8 cellular contexts compared by ENCODE assay signal in the genomic region with DNA sequence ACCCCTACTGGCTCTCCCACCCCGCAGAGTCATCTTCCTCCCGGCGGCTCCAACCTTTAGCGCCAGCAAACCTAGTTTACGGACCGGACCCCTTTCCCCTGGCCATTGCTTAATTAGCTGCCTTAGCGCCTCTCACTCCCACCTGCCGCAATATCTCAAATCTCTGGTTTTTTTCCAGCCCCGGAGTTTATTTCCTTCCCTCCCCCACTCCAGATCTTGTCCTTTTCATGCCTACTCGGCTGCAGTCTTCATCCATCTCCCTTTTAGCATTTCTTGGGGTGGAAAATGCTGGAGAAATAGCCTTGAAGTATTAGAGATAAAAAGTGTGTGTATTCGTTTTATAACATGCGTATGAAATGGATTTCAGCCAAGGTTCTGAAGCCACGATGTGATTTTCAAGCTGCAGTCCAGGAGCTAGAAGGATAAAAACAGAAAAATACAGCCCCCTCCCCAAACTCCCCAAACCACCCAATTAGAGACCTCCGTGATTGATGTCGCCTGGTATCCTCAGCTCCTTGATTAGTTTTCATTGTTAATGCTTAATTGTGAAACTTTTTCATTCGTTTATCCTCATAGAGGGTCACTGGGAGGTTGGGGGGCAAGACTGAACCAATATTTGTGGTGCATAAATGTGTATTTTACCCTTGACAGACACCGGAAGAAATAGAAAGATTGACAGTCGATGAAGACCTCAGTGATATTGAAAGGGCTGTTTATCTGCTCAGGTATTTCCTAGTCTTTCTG. TPM values are rescaled to one million over a fixed set of nuclear protein-coding genes. Genes with fewer than 3 reads are reported as not detected.
DNase-seq lines count a peak whose midpoint lies in the region; ATAC-seq and TF ChIP-seq lines count a peak whose summit lies in the region.

No MANE protein-coding gene starts in this region.

- 22 to 23% methylated on average over 17 of the region's 18 CpGs for WGBS in thyroid gland, 2 donors

- no peaks in the 10 kb centered on the region for H4K20me1 ChIP-seq in Karpas-422 (ENCODE audit: insufficient read depth, low read depth, low read length)

- peaks cover 28% of the 10 kb centered on the region for H3K4me1 Mint-ChIP-seq in activated T-cell treated with anti-CD3 and anti-CD28 coated beads, Interleukin-2, amount 50 U/mL, for 4 hours (ENCODE audit: low read depth)
- H3K4me1 Mint-ChIP-seq in activated naive CD8-positive, alpha-beta T cell (ENCODE audit: low read depth) = peaks cover 25% of the 10 kb centered on the region

- H3K4me3 Mint-ChIP-seq in activated T-cell treated with anti-CD3 and anti-CD28 coated beads, Interleukin-2, amount 50 U/mL, for 4 hours = peak overlapping the region; percentile 75
- H3K4me3 Mint-ChIP-seq in activated naive CD8-positive, alpha-beta T cell = peak overlapping the region; percentile 83

- H3K27me3 ChIP-seq in kidney epithelial cell (ENCODE audit: control insufficient read depth, insufficient read depth, low read length) (peaks cover 16% of the 10 kb centered on the region), thyroid gland (no peaks in the 10 kb centered on the region), Karpas-422 (ENCODE audit: low read length) (no peaks in the 10 kb centered on the region)

- H3K79me2 ChIP-seq in Karpas-422 (ENCODE audit: low read length) = no peaks in the 10 kb centered on the region

- H3K27ac ChIP-seq in thyroid gland (no peak overlapping the region), Karpas-422 (ENCODE audit: low read length) (no peak overlapping the region)

- H3K27ac Mint-ChIP-seq in activated naive CD8-positive, alpha-beta T cell = peak overlapping the region; percentile 30

- H3K4me3 ChIP-seq in kidney epithelial cell (ENCODE audit: low read depth, low read length) (peak overlapping the region; percentile 49), thyroid gland (replicated peaks in 1 of 3) (peak overlapping the region in 2 of 3 donors; percentile 45 to 53), Karpas-422 (ENCODE audit: low read length) (no peak overlapping the region)

- H3K4me1 ChIP-seq in thyroid gland = peaks cover 12 to 13% of the 10 kb centered on the region in 2 donors
- H3K4me1 ChIP-seq in Karpas-422 (ENCODE audit: low read length) = peaks cover 11% of the 10 kb centered on the region

- intact Hi-C loops in thyroid gland (cut with DNase I) = loop anchor here (5.0 kb wide), 1 partner anchor 48 kb away; the partner anchor contains the start of gene IFI27L2

- H3K9me3 Mint-ChIP-seq in activated T-cell treated with anti-CD3 and anti-CD28 coated beads, Interleukin-2, amount 50 U/mL, for 4 hours = no peaks in the 10 kb centered on the region
- H3K9me3 Mint-ChIP-seq in activated naive CD8-positive, alpha-beta T cell (ENCODE audit: low read depth) = no peaks in the 10 kb centered on the region

- no peak for DNase-seq in activated T-cell treated with anti-CD3 and anti-CD28 coated beads, Interleukin-2, amount 50 U/mL, for 4 hours
- no peak for DNase-seq in activated T-cell treated with anti-CD3 and anti-CD28 coated beads, Interleukin-2, amount 50 U/mL, for 1 hour
- DNase-seq in kidney epithelial cell (ENCODE audit: low read depth) (no peak), thyroid gland (no peak), AG20443 (ENCODE audit: low spot score) (no peak), Karpas-422 (no peak)
- no peak for DNase-seq in activated CD4-positive, CD25-positive, alpha-beta regulatory T cell treated with anti-CD3 and anti-CD28 coated beads, Interleukin-2, amount 50 U/mL, for 72 hours

- no peak for TF ChIP-seq POLR2A in thyroid gland (IDR thresholded peaks at IDR 0.05)

- H3K9me3 ChIP-seq in thyroid gland (no peaks in the 10 kb centered on the region), Karpas-422 (ENCODE audit: low read length) (no peaks in the 10 kb centered on the region)

- H3K9ac ChIP-seq in Karpas-422 (ENCODE audit: low read length) = no peak overlapping the region

- peaks cover 13% of the 10 kb centered on the region for H3K27me3 Mint-ChIP-seq in activated T-cell treated with anti-CD3 and anti-CD28 coated beads, Interleukin-2, amount 50 U/mL, for 4 hours (ENCODE audit: low read depth)
- H3K27me3 Mint-ChIP-seq in activated naive CD8-positive, alpha-beta T cell = no peaks in the 10 kb centered on the region

- no peaks in the 10 kb centered on the region for H3K36me3 Mint-ChIP-seq in activated T-cell treated with anti-CD3 and anti-CD28 coated beads, Interleukin-2, amount 50 U/mL, for 4 hours (ENCODE audit: insufficient read depth)
- no peaks in the 10 kb centered on the region for H3K36me3 Mint-ChIP-seq in activated naive CD8-positive, alpha-beta T cell

- H3K9me2 ChIP-seq in Karpas-422 (replicated peaks; ENCODE audit: insufficient read depth, low read length) = no peaks in the 10 kb centered on the region

- H2AFZ ChIP-seq in Karpas-422 (ENCODE audit: low read length) = no peak overlapping the region

- H3K36me3 ChIP-seq in kidney epithelial cell (ENCODE audit: control insufficient read depth, insufficient read depth, low read length) = no peaks in the 10 kb centered on the region
- no peaks in the 10 kb centered on the region for H3K36me3 ChIP-seq in thyroid gland
- no peaks in the 10 kb centered on the region for H3K36me3 ChIP-seq in Karpas-422 (ENCODE audit: insufficient read depth, low read length)

- TF ChIP-seq CTCF in kidney epithelial cell (IDR thresholded peaks at IDR 0.05; ENCODE audit: insufficient read depth, low read length, poor library complexity, severe bottlenecking) (no peak), thyroid gland (IDR thresholded peaks at IDR 0.05) (no peak)

- H3K4me2 ChIP-seq in Karpas-422 (ENCODE audit: low read depth, low read length, poor library complexity, severe bottlenecking) = no peak overlapping the region

- ATAC-seq in activated T-cell treated with anti-CD3 and anti-CD28 coated beads, Interleukin-2, amount 50 U/mL, for 4 hours = no peak

RNA-seq across cellular contexts. Expression of gene PPP4R4, which starts 1.5 kb away (rescaled TPM):
- 1 to 10 TPM; 2.0 to 4.2 (median 2.8) TPM for total RNA-seq in activated T-cell treated with anti-CD3 and anti-CD28 coated beads, Interleukin-2, amount 50 U/mL, for 4 hours
- 0.68 and 2.4 TPM in 2 replicates for total RNA-seq in kidney epithelial cell
- total RNA-seq in thyroid gland = 10 to 100 TPM in 1 of 4 donors, 1 to 10 TPM in 1, under 1 TPM in 2; 0.45 to 16.2 (median 0.92) TPM
- 0.75 and 0.79 TPM in 2 replicates for total RNA-seq in Karpas-422 (2014; rRNA removed; shearing (Covaris generic); ENCODE audit: low replicate concordance)

RNA-seq across cellular contexts. Expression of gene IFI27L2, which starts 46.2 kb away (rescaled TPM):
- total RNA-seq in activated T-cell treated with anti-CD3 and anti-CD28 coated beads, Interleukin-2, amount 50 U/mL, for 4 hours = 10 to 100 TPM; 19.3 to 26.4 (median 23.6) TPM
- total RNA-seq in kidney epithelial cell = 81.0 and 155 TPM in 2 replicates
- total RNA-seq in thyroid gland = 10 to 100 TPM in 2 of 4 donors, 1 to 10 TPM in 2; 7.8 to 97.8 (median 23.1) TPM
- total RNA-seq in Karpas-422 (2014; rRNA removed; shearing (Covaris generic); ENCODE audit: low replicate concordance) = 118 and 145 TPM in 2 replicates
